5 cellular contexts compared by ENCODE assay signal in genomic region chr11:88853963-88854362, GRCh38.
DNase-seq lines count a peak whose midpoint lies in the region; ATAC-seq, FAIRE-seq and TF ChIP-seq lines count a peak whose summit lies in the region.
"Not testable (repeated sequence)": the region's sequence is repeated elsewhere in the genome, so short reads cannot be mapped to it uniquely, and the experiment has no call there.

No MANE protein-coding gene starts in this region.

- H3K9me1 ChIP-seq in IMR-90 (ENCODE audit: insufficient read depth, low read length); K562 (ENCODE audit: control insufficient read depth, insufficient read depth, low read length): not testable (repeated sequence)

- H3K36me3 ChIP-seq in IMR-90 (ENCODE audit: control insufficient read depth, insufficient read depth, low read length); OCI-LY7 (ENCODE audit: insufficient read depth, low read length); K562 (ENCODE audit: control insufficient read depth, insufficient read depth, low read length); HepG2 (replicated peaks in 1 of 2; ENCODE audit: control insufficient read depth in 1 of 2, insufficient read depth in 2 of 2, low read length in 2 of 2): not testable (repeated sequence)

- H3K9me3 ChIP-seq in A549; IMR-90 (ENCODE audit: control insufficient read depth, insufficient read depth, low read length); OCI-LY7 (ENCODE audit: low read length); K562 (replicated peaks; ENCODE audit: control insufficient read depth, insufficient read depth, low read depth, low read length); HepG2 (ENCODE audit: low read length): not testable (repeated sequence)

- not testable (repeated sequence) for H3K14ac ChIP-seq in IMR-90 (replicated peaks; ENCODE audit: low read depth, low read length)

- TF ChIP-seq RAD21 in A549 (conservative IDR thresholded peaks at IDR 0.05 in 1 of 2, IDR thresholded peaks at IDR 0.05 in 1 of 2); IMR-90 (IDR thresholded peaks at IDR 0.05; ENCODE audit: low read length); K562 (CRISPR knock-in tag; conservative IDR thresholded peaks at IDR 0.05 in 1 of 2, IDR thresholded peaks at IDR 0.05 in 1 of 2); HepG2 (CRISPR knock-in tag; IDR thresholded peaks at IDR 0.05): not testable (repeated sequence)

- in situ Hi-C loops in IMR-90 (cut with MboI; ENCODE audit: low sequenced_read_pairs): loop anchor here (25.0 kb wide), 1 partner anchor 1492 kb away; no protein-coding TSS in a partner anchor
- in situ Hi-C loops in K562 (cut with MboI); HepG2 (cut with HindIII; ENCODE audit: extremely low pct_ligation_motif_present, low pct_unique_long_range_greater_than_20kb): not testable (repeated sequence)

- H3K56ac ChIP-seq in IMR-90 (ENCODE audit: extremely low read depth, insufficient read depth, low read length): not testable (repeated sequence)

- H4K8ac ChIP-seq in IMR-90 (ENCODE audit: low read depth in 2 of 2, low read length in 2 of 2): not testable (repeated sequence)

- not testable (repeated sequence) for H3K18ac ChIP-seq in IMR-90 (ENCODE audit: low read depth, low read length)

- ATAC-seq in A549; IMR-90 (ENCODE audit: low read depth); K562; HepG2: not testable (repeated sequence)

- not testable (repeated sequence) for H2AK9ac ChIP-seq in IMR-90 (replicated peaks; ENCODE audit: low read depth, low read length, poor library complexity)

- not testable (repeated sequence) for H2BK5ac ChIP-seq in IMR-90 (ENCODE audit: low read depth, low read length, poor library complexity, severe bottlenecking)

- DNase-seq in A549 (ENCODE audit: low read depth in 1 of 2, low spot score in 1 of 2); IMR-90; OCI-LY7 (ENCODE audit: low spot score); K562 (ENCODE audit: extremely low read depth in 1 of 4, low spot score in 3 of 4); HepG2 (ENCODE audit: low spot score): not testable (repeated sequence)

- CTCF ChIA-PET in A549 (lab: Yijun Ruan, JAX); IMR-90 (lab: Yijun Ruan, JAX); OCI-LY7 (lab: Charles Lee; ENCODE audit: unreplicated experiment); K562 (lab: Yijun Ruan, JAX; ENCODE audit: low intra/inter-chr PET ratio); HepG2 (lab: Yijun Ruan, JAX; ENCODE audit: low intra/inter-chr PET ratio, low total read pairs): not testable (repeated sequence)

- BruUV-seq in IMR-90 (replicated peaks; lab: Mats Ljungman, UMichigan); OCI-LY7 (replicated peaks; lab: Mats Ljungman, UMichigan); K562 (replicated peaks; lab: Mats Ljungman, UMichigan); HepG2 (replicated peaks; lab: Mats Ljungman, UMichigan): not testable (repeated sequence)

- H2BK120ac ChIP-seq in IMR-90 (ENCODE audit: low read depth, low read length): not testable (repeated sequence)

- not testable (repeated sequence) for TF ChIP-seq CTCF in A549 (IDR thresholded peaks at IDR 0.05); IMR-90 (conservative IDR thresholded peaks at IDR 0.05; ENCODE audit: low read depth, low read length); K562 (IDR thresholded peaks at IDR 0.05 in 2 of 3, conservative IDR thresholded peaks at IDR 0.05 in 1 of 3; ENCODE audit: insufficient read depth in 2 of 3, low read depth in 1 of 3, low read length in 3 of 3); HepG2 (CRISPR knock-in tag; IDR thresholded peaks at IDR 0.05)
- TF ChIP-seq CTCF in OCI-LY7 (conservative IDR thresholded peaks at IDR 0.05; ENCODE audit: low read length): 0 out of 2 replicates have a peak, but pooled peaks have one; percentile 20

- H3K4me2 ChIP-seq in A549; IMR-90 (ENCODE audit: low read depth, low read length); OCI-LY7 (ENCODE audit: low read length); K562 (ENCODE audit: insufficient read depth, low read length); HepG2 (ENCODE audit: low read depth, low read length): not testable (repeated sequence)

- dilution Hi-C loops in IMR-90 (cut with HindIII; ENCODE audit: low sequenced_read_pairs, unreplicated experiment): not testable (repeated sequence)

- H3K79me1 ChIP-seq in IMR-90 (ENCODE audit: low read depth in 1 of 2, low read length in 2 of 2): not testable (repeated sequence)

- H4K5ac ChIP-seq in IMR-90 (ENCODE audit: low read depth, low read length): not testable (repeated sequence)

- intact Hi-C loops in IMR-90 (cut with micrococcal nuclease); OCI-LY7 (cut with micrococcal nuclease; ENCODE audit: unreplicated experiment); K562 (cut with micrococcal nuclease); HepG2 (cut with micrococcal nuclease; ENCODE audit: unreplicated experiment): not testable (repeated sequence)

- POLR2A ChIA-PET in A549 (lab: Yijun Ruan, JAX); IMR-90 (lab: Charles Lee; ENCODE audit: unreplicated experiment); OCI-LY7 (lab: Charles Lee); K562 (lab: Yijun Ruan, JAX); HepG2 (lab: Yijun Ruan, JAX): not testable (repeated sequence)

- not testable (repeated sequence) for H3K9ac ChIP-seq in IMR-90 (ENCODE audit: low read depth, low read length); K562 (ENCODE audit: insufficient read depth in 1 of 2, low read depth in 2 of 2, low read length in 2 of 2); HepG2 (ENCODE audit: insufficient read depth, low read depth, low read length)

- not testable (repeated sequence) for H3K4me1 ChIP-seq in A549; IMR-90 (ENCODE audit: control insufficient read depth, insufficient read depth, low read length); OCI-LY7 (ENCODE audit: insufficient read depth, low read length, poor library complexity, severe bottlenecking); K562 (replicated peaks in 1 of 2; ENCODE audit: control insufficient read depth in 2 of 2, insufficient read depth in 2 of 2, low read length in 2 of 2); HepG2 (ENCODE audit: insufficient read depth, low read length)

- not testable (repeated sequence) for FAIRE-seq in A549 (lab: Jason Lieb, UNC); K562 (lab: Jason Lieb, UNC); HepG2 (lab: Jason Lieb, UNC)

- H3K4ac ChIP-seq in IMR-90 (ENCODE audit: low read depth, low read length): not testable (repeated sequence)

- H2BK15ac ChIP-seq in IMR-90 (ENCODE audit: low read depth, low read length): not testable (repeated sequence)

- H2AFZ ChIP-seq in IMR-90 (replicated peaks; ENCODE audit: low read length, poor library complexity); OCI-LY7 (ENCODE audit: low read length); K562 (ENCODE audit: low read depth, low read length); HepG2 (ENCODE audit: low read length): not testable (repeated sequence)

- H3K27me3 ChIP-seq in IMR-90 (ENCODE audit: control insufficient read depth, insufficient read depth, low read length); K562 (ENCODE audit: control insufficient read depth in 2 of 2, insufficient read depth in 2 of 2, low read length in 2 of 2); HepG2 (ENCODE audit: control insufficient read depth in 1 of 2, insufficient read depth in 2 of 2, low read length in 2 of 2): not testable (repeated sequence)

- not testable (repeated sequence) for H3K23ac ChIP-seq in IMR-90 (ENCODE audit: low read depth, low read length)

- H2AK5ac ChIP-seq in IMR-90 (ENCODE audit: low read depth, low read length): not testable (repeated sequence)

- H3K4me3 ChIP-seq in A549; IMR-90 (ENCODE audit: insufficient read depth, low read depth, low read length); OCI-LY7 (ENCODE audit: low read depth, low read length, poor library complexity, severe bottlenecking); K562; HepG2 (replicated peaks in 1 of 3; ENCODE audit: insufficient read depth in 1 of 3, low read depth in 2 of 3, low read length in 3 of 3): not testable (repeated sequence)

- H2BK20ac ChIP-seq in IMR-90 (ENCODE audit: low read depth, low read length): not testable (repeated sequence)

- TF ChIP-seq POLR2A in A549 (IDR thresholded peaks at IDR 0.05; ENCODE audit: low read length); IMR-90 (IDR thresholded peaks at IDR 0.05; ENCODE audit: low read depth, low read length); K562 (conservative IDR thresholded peaks at IDR 0.05); HepG2 (IDR thresholded peaks at IDR 0.05; ENCODE audit: insufficient read depth in 1 of 2, low read depth in 2 of 2, low read length in 2 of 2): not testable (repeated sequence)

- not testable (repeated sequence) for H4K91ac ChIP-seq in IMR-90 (ENCODE audit: insufficient read depth, low read depth, low read length)

- not testable (repeated sequence) for H3K79me2 ChIP-seq in OCI-LY7 (ENCODE audit: insufficient read depth, low read depth, low read length); K562 (ENCODE audit: control insufficient read depth, insufficient read depth, low read length); HepG2 (ENCODE audit: insufficient read depth, low read length)

- not testable (repeated sequence) for TF ChIP-seq EP300 in A549 (IDR thresholded peaks at IDR 0.05); K562 (IDR thresholded peaks at IDR 0.05; ENCODE audit: low read length); HepG2 (IDR thresholded peaks at IDR 0.05; ENCODE audit: low read depth in 2 of 2, low read length in 2 of 2); HepG2 (CRISPR knock-in tag; IDR thresholded peaks at IDR 0.05; ENCODE audit: borderline replicate concordance)

- not testable (repeated sequence) for H3K27ac ChIP-seq in A549; IMR-90 (ENCODE audit: insufficient read depth, low read length); OCI-LY7 (ENCODE audit: low read depth, low read length, poor library complexity, severe bottlenecking); K562 (ENCODE audit: extremely low read depth, low read depth, low read length); HepG2 (ENCODE audit: extremely low read length, insufficient read depth, low read length)

- H4K20me1 ChIP-seq in IMR-90 (ENCODE audit: insufficient read depth, low read length); OCI-LY7 (ENCODE audit: insufficient read depth, low read length); K562 (replicated peaks; ENCODE audit: control insufficient read depth, insufficient read depth, low read length); HepG2 (ENCODE audit: insufficient read depth, low read length): not testable (repeated sequence)

- WGBS in A549 (ENCODE audit: missing lambda C conversion rate): 43% methylated on average over 2 of the region's 2 CpGs
- WGBS in IMR-90 (ENCODE audit: extremely low coverage in 2 of 2, insufficient read length in 1 of 2), 2 experiments: no CpG with 5 or more reads among the region's 2 CpGs
- WGBS in K562 (ENCODE audit: insufficient coverage, low coverage, missing lambda C conversion rate): 0% methylated on average over 2 of the region's 2 CpGs
- WGBS in HepG2 (ENCODE audit: low lambda C conversion rate): 51% methylated on average over 2 of the region's 2 CpGs

- not testable (repeated sequence) for H3K9me2 ChIP-seq in OCI-LY7 (ENCODE audit: insufficient read depth, low read length)
